In the genomic region with DNA sequence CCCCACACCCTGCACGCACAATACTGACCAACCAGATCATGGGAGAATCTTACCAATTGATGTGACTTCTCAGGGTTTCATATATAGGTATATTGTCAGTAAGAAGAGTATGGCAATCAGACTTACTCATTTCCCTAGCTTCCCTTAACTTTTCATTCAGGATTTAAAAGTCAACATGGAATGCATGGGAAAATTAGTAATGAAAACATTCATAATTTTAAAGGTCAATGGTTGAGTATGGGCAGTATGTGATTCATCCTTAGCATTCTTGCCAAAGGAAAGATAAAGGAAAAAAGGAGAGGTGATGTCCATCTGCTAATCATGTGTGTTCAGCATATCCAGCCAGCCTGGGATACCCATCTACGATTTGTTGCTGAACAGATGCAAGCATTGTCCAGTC, we compare ENCODE assay signal across 28 cellular contexts. TPM values are rescaled to one million over a fixed set of nuclear protein-coding genes. Genes with fewer than 3 reads are reported as not detected.
DNase-seq lines count a peak whose midpoint lies in the region; ATAC-seq, FAIRE-seq and TF ChIP-seq lines count a peak whose summit lies in the region.
"Had no signal": no experiment of that assay in that cellular context is flagged by ENCODE, and none has a peak within 500 bp of the region (broad histone marks: within the 10 kb centered on the region; RNA-seq: fewer than 3 reads in every experiment).

No MANE protein-coding gene starts in this region.

- peaks cover 4% of the 10 kb centered on the region for H3K27me3 Mint-ChIP-seq in astrocyte (ENCODE audit: low read depth, unreplicated experiment)

- H3K4me3 Mint-ChIP-seq in astrocyte (ENCODE audit: unreplicated experiment): no peak overlapping the region
- H3K4me3 Mint-ChIP-seq: activated CD4-positive, alpha-beta T cell treated with anti-CD3 and anti-CD28 coated beads, Interleukin-2, amount 10 ng/mL, durations not matched to agents 24 days and 14 days; activated CD8-positive, alpha-beta memory T cell treated with anti-CD3 and anti-CD28 coated beads, Interleukin-2, amount 10 ng/mL, durations not matched to agents 7 days and 5 days; activated naive CD4-positive, alpha-beta T cell treated with anti-CD3 and anti-CD28 coated beads, Interleukin-2, amount 50 U/mL, for 24 hours; CD4-positive, alpha-beta memory T cell; neural crest cell; T-helper 1 cell treated with Interleukin-12 subunit alpha and Interleukin-12 subunit beta and Interleukin-4 antibody, amounts not matched to agents 30 μg/mL and 1 μg/mL, for 36 hours had no signal

- H3K79me2 ChIP-seq in astrocyte (ENCODE audit: insufficient read depth, low read length): no peaks in the 10 kb centered on the region

- H3K9me3 Mint-ChIP-seq in astrocyte (ENCODE audit: unreplicated experiment): no peaks in the 10 kb centered on the region
- H3K9me3 Mint-ChIP-seq: activated CD4-positive, alpha-beta T cell treated with anti-CD3 and anti-CD28 coated beads, Interleukin-2, amount 10 ng/mL, durations not matched to agents 24 days and 14 days; activated naive CD4-positive, alpha-beta T cell treated with anti-CD3 and anti-CD28 coated beads, Interleukin-2, amount 50 U/mL, for 24 hours; CD4-positive, alpha-beta memory T cell; neural crest cell; T-helper 1 cell treated with Interleukin-12 subunit alpha and Interleukin-12 subunit beta and Interleukin-4 antibody, amounts not matched to agents 30 μg/mL and 1 μg/mL, for 36 hours had no signal

- H3K27me3 ChIP-seq in astrocyte (ENCODE audit: insufficient read depth, low read length): no peaks in the 10 kb centered on the region
- H3K27me3 ChIP-seq: body of pancreas, colonic mucosa, foreskin keratinocyte, SJSA1, suprapubic skin had no signal

- H3K36me3 Mint-ChIP-seq in astrocyte (ENCODE audit: low read depth, unreplicated experiment): no peaks in the 10 kb centered on the region
- H3K36me3 Mint-ChIP-seq: activated CD8-positive, alpha-beta memory T cell treated with anti-CD3 and anti-CD28 coated beads, Interleukin-2, amount 10 ng/mL, durations not matched to agents 7 days and 5 days; activated naive CD4-positive, alpha-beta T cell treated with anti-CD3 and anti-CD28 coated beads, Interleukin-2, amount 50 U/mL, for 24 hours; CD4-positive, alpha-beta memory T cell had no signal

- no peaks in the 10 kb centered on the region for H3K4me1 ChIP-seq in astrocyte (ENCODE audit: insufficient read depth, low read length)
- H3K4me1 ChIP-seq: body of pancreas, colonic mucosa, foreskin keratinocyte, lower lobe of right lung, SJSA1, suprapubic skin had no signal

- H3K9ac ChIP-seq in astrocyte (ENCODE audit: low read length): no peak overlapping the region

- no peak for ATAC-seq in GM21390 (IDR thresholded peaks at IDR 0.05; ENCODE audit: unreplicated experiment)
- ATAC-seq in GM21786 (IDR thresholded peaks at IDR 0.05; ENCODE audit: unreplicated experiment): no peak
- ATAC-seq: activated CD8-positive, alpha-beta memory T cell treated with anti-CD3 and anti-CD28 coated beads, Interleukin-2, amount 10 ng/mL, durations not matched to agents 7 days and 5 days; body of pancreas; foreskin keratinocyte; lower lobe of right lung; Panc1 had no signal

- no peak for TF ChIP-seq CTCF in astrocyte (IDR thresholded peaks at IDR 0.05; ENCODE audit: insufficient read depth, low read depth, low read length)
- TF ChIP-seq CTCF in foreskin fibroblast (IDR thresholded peaks at IDR 0.05; ENCODE audit: low read depth, low read length): no peak
- TF ChIP-seq CTCF in GM13976 (IDR thresholded peaks at IDR 0.05; ENCODE audit: borderline replicate concordance, control extremely low read depth, extremely low read depth, insufficient read depth, missing control alignments): no peak

- H3K9me3 ChIP-seq in astrocyte (ENCODE audit: insufficient read depth, low read depth, low read length): no peaks in the 10 kb centered on the region
- H3K9me3 ChIP-seq: body of pancreas, colonic mucosa, lower lobe of right lung, SJSA1, suprapubic skin had no signal

- peak overlapping the region; percentile 38 for H3K27ac ChIP-seq in astrocyte (ENCODE audit: low read depth, low read length)
- H3K27ac ChIP-seq: body of pancreas, colonic mucosa, foreskin keratinocyte, lower lobe of right lung, SJSA1, suprapubic skin had no signal

- no peaks in the 10 kb centered on the region for H4K20me1 ChIP-seq in astrocyte (ENCODE audit: insufficient read depth, low read length)

- no peak overlapping the region for H3K27ac Mint-ChIP-seq in astrocyte (ENCODE audit: unreplicated experiment)
- H3K27ac Mint-ChIP-seq: activated CD4-positive, alpha-beta T cell treated with anti-CD3 and anti-CD28 coated beads, Interleukin-2, amount 10 ng/mL, durations not matched to agents 24 days and 14 days; activated CD8-positive, alpha-beta memory T cell treated with anti-CD3 and anti-CD28 coated beads, Interleukin-2, amount 10 ng/mL, durations not matched to agents 7 days and 5 days; activated naive CD4-positive, alpha-beta T cell treated with anti-CD3 and anti-CD28 coated beads, Interleukin-2, amount 50 U/mL, for 24 hours; CD4-positive, alpha-beta memory T cell; T-helper 1 cell treated with Interleukin-12 subunit alpha and Interleukin-12 subunit beta and Interleukin-4 antibody, amounts not matched to agents 30 μg/mL and 1 μg/mL, for 36 hours had no signal

- H3K4me2 ChIP-seq in astrocyte (ENCODE audit: low read length): no peak overlapping the region

- in situ Hi-C loops in GM13976 (cut with MboI; ENCODE audit: low sequenced_read_pairs, unreplicated experiment): no loop called here

- no peaks in the 10 kb centered on the region for H3K36me3 ChIP-seq in astrocyte (ENCODE audit: insufficient read depth, low read length)
- H3K36me3 ChIP-seq: colonic mucosa, lower lobe of right lung, SJSA1, suprapubic skin had no signal

- peaks cover 5% of the 10 kb centered on the region for H3K4me1 Mint-ChIP-seq in astrocyte (ENCODE audit: low read depth, unreplicated experiment)
- H3K4me1 Mint-ChIP-seq: neural crest cell had no signal

- H2AFZ ChIP-seq in astrocyte (ENCODE audit: low read depth, low read length): no peak overlapping the region

- H3K4me3 ChIP-seq in astrocyte (ENCODE audit: insufficient read depth, low read depth, low read length): no peak overlapping the region
- H3K4me3 ChIP-seq in foreskin fibroblast (ENCODE audit: low read depth in 1 of 2, low read length in 2 of 2): no peak overlapping the region
- H3K4me3 ChIP-seq: body of pancreas, colonic mucosa, lower lobe of right lung, SJSA1, suprapubic skin had no signal

- DNase-seq in AG08396 (ENCODE audit: low spot score) (peak; percentile 34), GM04504 (ENCODE audit: low read depth) (peak; percentile 26), astrocyte (ENCODE audit: low read depth) (peak; percentile 32), foreskin fibroblast (peak; percentile 28 to 63), GM19240 (ENCODE audit: insufficient read length, low spot score) (no peak), GM13976 (ENCODE audit: low spot score) (no peak)
- DNase-seq: activated CD4-positive, alpha-beta T cell treated with anti-CD3 and anti-CD28 coated beads, Interleukin-2, amount 10 ng/mL, durations not matched to agents 24 days and 14 days; activated CD8-positive, alpha-beta memory T cell treated with anti-CD3 and anti-CD28 coated beads, Interleukin-2, amount 10 ng/mL, durations not matched to agents 7 days and 5 days; body of pancreas; CD4-positive, alpha-beta memory T cell; colonic mucosa; foreskin keratinocyte; GDM1; lower lobe of right lung; NCI-H1048; NCI-H2081; NK-92 treated with Interleukin-12 subunit alpha and Interleukin-12 subunit beta, amount 100 ng/mL, for 24 hours had no signal

- FAIRE-seq in astrocyte (lab: Jason Lieb, UNC): peak; percentile 20
- FAIRE-seq: endometrium, keratinocyte had no signal

RNA-seq across cellular contexts. Expression of gene DIPK2B, which starts 4.0 kb away (rescaled TPM):
- not detected in 2 replicates for total RNA-seq in astrocyte
- total RNA-seq: activated CD4-positive, alpha-beta T cell treated with anti-CD3 and anti-CD28 coated beads, Interleukin-2, amount 10 ng/mL, durations not matched to agents 24 days and 14 days; activated CD8-positive, alpha-beta memory T cell treated with anti-CD3 and anti-CD28 coated beads, Interleukin-2, amount 10 ng/mL, durations not matched to agents 7 days and 5 days; CD4-positive, alpha-beta memory T cell; foreskin keratinocyte; NCI-H460; neural crest cell; SJSA1 had no signal

Comparison
In these comparisons a context has a peak if more than half of its experiments do, and no peak if none do; other contexts are left out.
1. DNase-seq: peak in AG08396 (single experiment), GM04504 (single experiment), astrocyte (single experiment) and foreskin fibroblast (2 of 2); none in GM19240 (single experiment) and GM13976 (single experiment).